In genomic region chr1:81869286-81869685, GRCh38 we compare ENCODE assay signal across 19 cellular contexts.
DNase-seq lines count a peak whose midpoint lies in the region; ATAC-seq, FAIRE-seq and TF ChIP-seq lines count a peak whose summit lies in the region.
"Had no signal": no experiment of that assay in that cellular context is flagged by ENCODE, and none has a peak within 500 bp of the region (broad histone marks: within the 10 kb centered on the region; RNA-seq: fewer than 3 reads in every experiment).

No MANE protein-coding gene starts in this region.

- DNase-seq in NCI-H524 treated with DMSO at 0.1 percent for 48 hours (lab: John Stamatoyannopoulos, UW): peak; percentile 1
- peak in 1 of 2 experiments; percentile 51 for DNase-seq in SJCRH30
- no peak for DNase-seq in GM03348 (ENCODE audit: low spot score)
- DNase-seq in suprapubic skin (ENCODE audit: low spot score in 2 of 2): no peak
- DNase-seq: 8988T; CD4-positive, alpha-beta memory T cell; DMS153; DND-41; EL; HCEC 1CT had no signal

- TF ChIP-seq EP300 in suprapubic skin (IDR thresholded peaks at IDR 0.05): no peak

- H3K27ac ChIP-seq in HEK293 (ENCODE audit: extremely low read depth, low read depth, low read length) (no peak overlapping the region), SJCRH30 (peak overlapping the region; percentile 11; the same call in 1 of the 2 replicates), suprapubic skin (no peak overlapping the region)
- H3K27ac ChIP-seq: BLaER1 had no signal

- peak; percentile 71 for FAIRE-seq in islet of Langerhans (lab: Jason Lieb, UNC)
- FAIRE-seq: GM12891, GM19239, H54, HTR-8/SVneo had no signal

- CTCF ChIA-PET in HEK293 (lab: Yijun Ruan, JAX): no interaction called here

- TF ChIP-seq CTCF in HEK293 (tag by site-specific recombination; IDR thresholded peaks at IDR 0.05) (no peak), suprapubic skin (IDR thresholded peaks at IDR 0.05) (no peak)

- no peak overlapping the region for H3K4me3 ChIP-seq in HEK293 (ENCODE audit: low read depth, low read length)
- no peak overlapping the region for H3K4me3 ChIP-seq in SJCRH30
- no peak overlapping the region for H3K4me3 ChIP-seq in suprapubic skin
- H3K4me3 ChIP-seq: BLaER1, GM23338 had no signal

- H3K27me3 ChIP-seq in SJCRH30: no peaks in the 10 kb centered on the region
- no peaks in the 10 kb centered on the region for H3K27me3 ChIP-seq in suprapubic skin
- H3K27me3 ChIP-seq: BLaER1 had no signal

- no peak for ATAC-seq in GM21528 (IDR thresholded peaks at IDR 0.05; ENCODE audit: low FRiP score, unreplicated experiment)
- ATAC-seq: GM23338 had no signal

- H3K4me1 ChIP-seq in HEK293 (ENCODE audit: control insufficient read depth, insufficient read depth, low read length) (peaks cover 5% of the 10 kb centered on the region; the same call in 1 of the 2 replicates), SJCRH30 (peaks cover 12% of the 10 kb centered on the region), suprapubic skin (no peaks in the 10 kb centered on the region)
- H3K4me1 ChIP-seq: BLaER1 had no signal

- H3K36me3 ChIP-seq in HEK293 (ENCODE audit: control insufficient read depth in 2 of 2, insufficient read depth in 1 of 2, low read length in 2 of 2) (no peaks in the 10 kb centered on the region), SJCRH30 (no peaks in the 10 kb centered on the region), suprapubic skin (no peaks in the 10 kb centered on the region)
- H3K36me3 ChIP-seq: BLaER1 had no signal

- POLR2A ChIA-PET in HEK293 (lab: Yijun Ruan, JAX): no interaction called here

- 83% methylated on average over 3 of the region's 3 CpGs for WGBS in suprapubic skin

- no peaks in the 10 kb centered on the region for H3K9me3 ChIP-seq in HEK293 (ENCODE audit: control insufficient read depth, insufficient read depth, low read depth, low read length)
- no peaks in the 10 kb centered on the region for H3K9me3 ChIP-seq in SJCRH30 (replicated peaks)
- H3K9me3 ChIP-seq in suprapubic skin: no peaks in the 10 kb centered on the region
- H3K9me3 ChIP-seq: BLaER1 had no signal

- TF ChIP-seq POLR2A in suprapubic skin (IDR thresholded peaks at IDR 0.05): no peak

TF ChIP-seq in HEK293, 187 proteins besides CTCF, POLR2A, EP300 and RAD21:
- TF ChIP-seq, protein P1, sequence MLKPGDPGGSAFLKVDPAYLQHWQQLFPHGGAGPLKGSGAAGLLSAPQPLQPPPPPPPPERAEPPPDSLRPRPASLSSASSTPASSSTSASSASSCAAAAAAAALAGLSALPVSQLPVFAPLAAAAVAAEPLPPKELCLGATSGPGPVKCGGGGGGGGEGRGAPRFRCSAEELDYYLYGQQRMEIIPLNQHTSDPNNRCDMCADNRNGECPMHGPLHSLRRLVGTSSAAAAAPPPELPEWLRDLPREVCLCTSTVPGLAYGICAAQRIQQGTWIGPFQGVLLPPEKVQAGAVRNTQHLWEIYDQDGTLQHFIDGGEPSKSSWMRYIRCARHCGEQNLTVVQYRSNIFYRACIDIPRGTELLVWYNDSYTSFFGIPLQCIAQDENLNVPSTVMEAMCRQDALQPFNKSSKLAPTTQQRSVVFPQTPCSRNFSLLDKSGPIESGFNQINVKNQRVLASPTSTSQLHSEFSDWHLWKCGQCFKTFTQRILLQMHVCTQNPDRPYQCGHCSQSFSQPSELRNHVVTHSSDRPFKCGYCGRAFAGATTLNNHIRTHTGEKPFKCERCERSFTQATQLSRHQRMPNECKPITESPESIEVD (tag by site-specific recombination; IDR thresholded peaks at IDR 0.05): peak; percentile 27; the same call in 1 of the 2 replicates
- no peak for TF ChIP-seq ZNF169 (tag by site-specific recombination; IDR thresholded peaks at IDR 0.05)
